12 cellular contexts compared by ENCODE assay signal in genomic region chr18:52409732-52410131, GRCh38.
DNase-seq lines count a peak whose midpoint lies in the region; ATAC-seq and TF ChIP-seq lines count a peak whose summit lies in the region.
"Had no signal": no experiment of that assay in that cellular context is flagged by ENCODE, and none has a peak within 500 bp of the region (broad histone marks: within the 10 kb centered on the region; RNA-seq: fewer than 3 reads in every experiment).

No MANE protein-coding gene starts in this region.

- H3K4me3 Mint-ChIP-seq in activated CD4-positive, alpha-beta T cell treated with anti-CD3 and anti-CD28 coated beads, Interleukin-2, amount 10 ng/mL, durations not matched to agents 24 days and 14 days, result no peak overlapping the region
- H3K4me3 Mint-ChIP-seq: CD4-positive, alpha-beta memory T cell had no signal

- no peaks in the 10 kb centered on the region for H3K9me3 ChIP-seq in effector memory CD4-positive, alpha-beta T cell (ENCODE audit: control insufficient read depth, low read length)
- H3K9me3 ChIP-seq: SK-N-SH had no signal

- intact Hi-C loops in dorsolateral prefrontal cortex (cut with DNase I), result no loop called here
- intact Hi-C loops in activated CD4-positive, alpha-beta T cell treated with anti-CD3 and anti-CD28 coated beads, Interleukin-2, amount 10 ng/mL, durations not matched to agents 24 days and 14 days (cut with micrococcal nuclease), result no loop called here

- peak overlapping the region in 2 of 59 donors; percentile 13 to 30 for H3K4me3 ChIP-seq in dorsolateral prefrontal cortex
- H3K4me3 ChIP-seq in effector memory CD4-positive, alpha-beta T cell (ENCODE audit: insufficient read depth, low read depth, low read length, poor library complexity, severe bottlenecking), result no peak overlapping the region

- no peaks in the 10 kb centered on the region for H3K27me3 Mint-ChIP-seq in activated CD4-positive, alpha-beta T cell treated with anti-CD3 and anti-CD28 coated beads, Interleukin-2, amount 10 ng/mL, durations not matched to agents 24 days and 14 days
- H3K27me3 Mint-ChIP-seq: CD4-positive, alpha-beta memory T cell had no signal

- peak; percentile 74 for ATAC-seq in HG03097 (IDR thresholded peaks at IDR 0.05; ENCODE audit: low FRiP score, unreplicated experiment)

- no peaks in the 10 kb centered on the region for H3K27me3 ChIP-seq in dorsolateral prefrontal cortex
- H3K27me3 ChIP-seq in effector memory CD4-positive, alpha-beta T cell (replicated peaks; ENCODE audit: control insufficient read depth, insufficient read depth, low read length, poor library complexity, severe bottlenecking), result no peaks in the 10 kb centered on the region

- no peaks in the 10 kb centered on the region for H3K36me3 Mint-ChIP-seq in activated CD4-positive, alpha-beta T cell treated with anti-CD3 and anti-CD28 coated beads, Interleukin-2, amount 10 ng/mL, durations not matched to agents 24 days and 14 days (ENCODE audit: low read depth)
- H3K36me3 Mint-ChIP-seq: CD4-positive, alpha-beta memory T cell had no signal

- H3K36me3 ChIP-seq in effector memory CD4-positive, alpha-beta T cell (ENCODE audit: control insufficient read depth, insufficient read depth, low read length), result no peaks in the 10 kb centered on the region

- H3K27ac ChIP-seq in dorsolateral prefrontal cortex, result peak overlapping the region in 10 of 59 donors; percentile 3 to 52 (median 18)
- H3K27ac ChIP-seq in effector memory CD4-positive, alpha-beta T cell (ENCODE audit: insufficient read depth, low read length, poor library complexity, severe bottlenecking), result no peak overlapping the region

- H3K4me1 ChIP-seq in effector memory CD4-positive, alpha-beta T cell (ENCODE audit: control insufficient read depth, insufficient read depth, low read length, poor library complexity, severe bottlenecking), result no peaks in the 10 kb centered on the region

- H3K9me3 Mint-ChIP-seq in activated CD4-positive, alpha-beta T cell treated with anti-CD3 and anti-CD28 coated beads, Interleukin-2, amount 10 ng/mL, durations not matched to agents 24 days and 14 days, result no peaks in the 10 kb centered on the region
- H3K9me3 Mint-ChIP-seq: activated T-helper 2 cell treated with anti-CD3 and anti-CD28 coated beads, Interferon-gamma antibody, Interleukin-2, Interleukin-4, amounts not matched to agents 10 μg/mL and 5 μg/mL and 100 μg/mL, durations not matched to agents 14 hours and 24 hours and 36 hours had no signal

- DNase-seq in GM20000 (ENCODE audit: low spot score) (peak; percentile 37), dorsolateral prefrontal cortex (no peak), SHP77 (lab: John Stamatoyannopoulos, UW) (no peak), HuH-7.5 (ENCODE audit: low spot score) (no peak)
- no peak for DNase-seq in activated CD4-positive, alpha-beta T cell treated with anti-CD3 and anti-CD28 coated beads, Interleukin-2, amount 10 ng/mL, durations not matched to agents 24 days and 14 days
- DNase-seq in effector memory CD4-positive, alpha-beta T cell, result no peak
- DNase-seq: CD4-positive, alpha-beta memory T cell; erythroblast; SK-N-SH had no signal

- no peak overlapping the region for H3K27ac Mint-ChIP-seq in activated CD4-positive, alpha-beta T cell treated with anti-CD3 and anti-CD28 coated beads, Interleukin-2, amount 10 ng/mL, durations not matched to agents 24 days and 14 days
- H3K27ac Mint-ChIP-seq: activated T-helper 2 cell treated with anti-CD3 and anti-CD28 coated beads, Interferon-gamma antibody, Interleukin-2, Interleukin-4, amounts not matched to agents 10 μg/mL and 5 μg/mL and 100 μg/mL, durations not matched to agents 14 hours and 24 hours and 36 hours; CD4-positive, alpha-beta memory T cell had no signal

- TF ChIP-seq CTCF in GM12872 (IDR thresholded peaks at IDR 0.05; ENCODE audit: insufficient read depth, low read depth, low read length), result peak; percentile 48
- TF ChIP-seq CTCF in GM20000 (IDR thresholded peaks at IDR 0.05; ENCODE audit: extremely low read depth, missing control alignments), result no peak
- peak in 35 of 56 donors; percentile 10 to 65 (median 32) for TF ChIP-seq CTCF in dorsolateral prefrontal cortex (IDR thresholded peaks at IDR 0.05 in 54 of 56, conservative IDR thresholded peaks at IDR 0.05 in 2 of 56; ENCODE audit: low read depth in 1 of 56, partially characterized antibody in 56 of 56)

- H3K4me1 Mint-ChIP-seq in activated CD4-positive, alpha-beta T cell treated with anti-CD3 and anti-CD28 coated beads, Interleukin-2, amount 10 ng/mL, durations not matched to agents 24 days and 14 days, result no peaks in the 10 kb centered on the region
